Comparison of ENCODE assay signal across 20 cellular contexts in genomic region chr13:86986448-86986847, GRCh38.
DNase-seq lines count a peak whose midpoint lies in the region; TF ChIP-seq lines count a peak whose summit lies in the region.
"Had no signal": no experiment of that assay in that cellular context is flagged by ENCODE, and none has a peak within 500 bp of the region (broad histone marks: within the 10 kb centered on the region; RNA-seq: fewer than 3 reads in every experiment).

No MANE protein-coding gene starts in this region.

- no peaks in the 10 kb centered on the region for H3K36me3 ChIP-seq in GM23248 (ENCODE audit: low read depth)
- H3K36me3 ChIP-seq in neuron (ENCODE audit: insufficient read depth, low read length) = no peaks in the 10 kb centered on the region
- H3K36me3 ChIP-seq: ascending aorta, colonic mucosa, sigmoid colon, suprapubic skin had no signal

- no peak overlapping the region for H3K9ac ChIP-seq in GM23248

- no peak overlapping the region for H3K4me3 ChIP-seq in GM23248
- no peak overlapping the region for H3K4me3 ChIP-seq in choroid plexus epithelial cell (ENCODE audit: low read depth, low read length)
- peak overlapping the region; percentile 0 for H3K4me3 ChIP-seq in neuron (ENCODE audit: low read length)
- H3K4me3 ChIP-seq: ascending aorta, colonic mucosa, sigmoid colon, suprapubic skin had no signal

- H3K9me2 ChIP-seq in GM23248 (ENCODE audit: insufficient read depth) = no peaks in the 10 kb centered on the region; the same call in 1 of the 2 replicates

- no peaks in the 10 kb centered on the region for H3F3A ChIP-seq in GM23248 (ENCODE audit: insufficient read depth)

- H3K27me3 ChIP-seq in GM23248 (replicated peaks; ENCODE audit: insufficient read depth) (no peaks in the 10 kb centered on the region), neuron (ENCODE audit: insufficient read depth, low read length) (no peaks in the 10 kb centered on the region)
- H3K27me3 ChIP-seq: ascending aorta, colonic mucosa, sigmoid colon, suprapubic skin had no signal

- no peak for TF ChIP-seq CTCF in choroid plexus epithelial cell (conservative IDR thresholded peaks at IDR 0.05; ENCODE audit: low read depth, low read length)

- DNase-seq in GM23248 (peak; percentile 0), NCI-H345 (lab: John Stamatoyannopoulos, UW) (peak; percentile 55), choroid plexus epithelial cell (ENCODE audit: low read depth) (peak; percentile 53), RPMI8226 (no peak)
- DNase-seq in T-helper 2 cell treated with Interferon-gamma antibody and Interleukin-4, amounts not matched to agents 5 μg/mL and 100 μg/mL, for 36 hours (ENCODE audit: low spot score) = no peak
- DNase-seq in activated T-helper 2 cell treated with anti-CD3 and anti-CD28 coated beads, Interferon-gamma antibody, Interleukin-2, Interleukin-4, amounts not matched to agents 10 μg/mL and 5 μg/mL and 100 μg/mL, durations not matched to agents 14 hours and 24 hours and 36 hours (ENCODE audit: low spot score) = no peak
- DNase-seq in stimulated activated CD8-positive, alpha-beta memory T cell treated with anti-CD3 and anti-CD28 coated beads, Interleukin-4, amount 100 ng/mL, for 48 hours = no peak
- DNase-seq: activated CD4-positive, CD25-positive, alpha-beta regulatory T cell; activated effector memory CD4-positive, alpha-beta T cell treated with anti-CD3 and anti-CD28 coated beads, Interleukin-2, amount 50 U/mL, for 16 hours; colonic mucosa; GF-D8; H7; NCI-H2107; nephron progenitor cell; sigmoid colon; stimulated activated CD4-positive, alpha-beta T cell treated with anti-CD3 and anti-CD28 coated beads, Interleukin-4, amount 100 ng/mL, for 24 hours; T-helper 17 cell had no signal

- intact Hi-C loops in activated T-helper 2 cell treated with anti-CD3 and anti-CD28 coated beads, Interferon-gamma antibody, Interleukin-2, Interleukin-4, amounts not matched to agents 10 μg/mL and 5 μg/mL and 100 μg/mL, durations not matched to agents 14 hours and 24 hours and 36 hours (cut with micrococcal nuclease) = no loop called here

- no peak overlapping the region for H3K27ac ChIP-seq in GM23248
- H3K27ac ChIP-seq: ascending aorta, colonic mucosa, sigmoid colon, suprapubic skin had no signal

- H2AFZ ChIP-seq in GM23248 = peak overlapping the region; percentile 62
- H2AFZ ChIP-seq in neuron (ENCODE audit: low read depth, low read length) = peak overlapping the region; percentile 7

- no peaks in the 10 kb centered on the region for H3K36me3 Mint-ChIP-seq in T-helper 2 cell treated with Interferon-gamma antibody and Interleukin-4, amounts not matched to agents 5 μg/mL and 100 μg/mL, for 36 hours (ENCODE audit: low read depth)
- no peaks in the 10 kb centered on the region for H3K36me3 Mint-ChIP-seq in activated T-helper 2 cell treated with anti-CD3 and anti-CD28 coated beads, Interferon-gamma antibody, Interleukin-2, Interleukin-4, amounts not matched to agents 10 μg/mL and 5 μg/mL and 100 μg/mL, durations not matched to agents 14 hours and 24 hours and 36 hours (ENCODE audit: low read depth)

- H3K4me1 Mint-ChIP-seq in T-helper 2 cell treated with Interferon-gamma antibody and Interleukin-4, amounts not matched to agents 5 μg/mL and 100 μg/mL, for 36 hours (ENCODE audit: low read depth) = no peaks in the 10 kb centered on the region
- H3K4me1 Mint-ChIP-seq in activated T-helper 2 cell treated with anti-CD3 and anti-CD28 coated beads, Interferon-gamma antibody, Interleukin-2, Interleukin-4, amounts not matched to agents 10 μg/mL and 5 μg/mL and 100 μg/mL, durations not matched to agents 14 hours and 24 hours and 36 hours (ENCODE audit: low read depth) = no peaks in the 10 kb centered on the region
- H3K4me1 Mint-ChIP-seq: T-helper 17 cell had no signal

- H4K20me1 ChIP-seq in GM23248 (ENCODE audit: insufficient read depth) = no peaks in the 10 kb centered on the region

- no peaks in the 10 kb centered on the region for H3K79me2 ChIP-seq in GM23248 (ENCODE audit: insufficient read depth)

- H3K9me3 ChIP-seq in GM23248 (ENCODE audit: low read depth) (no peaks in the 10 kb centered on the region), neuron (ENCODE audit: low read length) (no peaks in the 10 kb centered on the region)
- H3K9me3 ChIP-seq: ascending aorta, colonic mucosa, sigmoid colon, suprapubic skin had no signal

- in situ Hi-C loops in GM23248 (cut with MboI) = no loop called here

- no peaks in the 10 kb centered on the region for H3K27me3 Mint-ChIP-seq in T-helper 2 cell treated with Interferon-gamma antibody and Interleukin-4, amounts not matched to agents 5 μg/mL and 100 μg/mL, for 36 hours (ENCODE audit: low read depth)
- H3K27me3 Mint-ChIP-seq in activated T-helper 2 cell treated with anti-CD3 and anti-CD28 coated beads, Interferon-gamma antibody, Interleukin-2, Interleukin-4, amounts not matched to agents 10 μg/mL and 5 μg/mL and 100 μg/mL, durations not matched to agents 14 hours and 24 hours and 36 hours (ENCODE audit: low read depth) = no peaks in the 10 kb centered on the region
- H3K27me3 Mint-ChIP-seq: T-helper 17 cell had no signal

- H3K4me1 ChIP-seq in GM23248 (ENCODE audit: insufficient read depth) (no peaks in the 10 kb centered on the region), neuron (ENCODE audit: insufficient read depth, low read length) (peaks cover 4% of the 10 kb centered on the region)
- H3K4me1 ChIP-seq: ascending aorta, colonic mucosa, sigmoid colon, suprapubic skin had no signal

- no peaks in the 10 kb centered on the region for H3K9me3 Mint-ChIP-seq in T-helper 2 cell treated with Interferon-gamma antibody and Interleukin-4, amounts not matched to agents 5 μg/mL and 100 μg/mL, for 36 hours
- H3K9me3 Mint-ChIP-seq in activated T-helper 2 cell treated with anti-CD3 and anti-CD28 coated beads, Interferon-gamma antibody, Interleukin-2, Interleukin-4, amounts not matched to agents 10 μg/mL and 5 μg/mL and 100 μg/mL, durations not matched to agents 14 hours and 24 hours and 36 hours = peaks cover 5% of the 10 kb centered on the region
- H3K9me3 Mint-ChIP-seq: nephron progenitor cell had no signal

- 19 to 23% methylated on average over 4 of the region's 4 CpGs for WGBS in GM23248 (ENCODE audit: low coverage in 1 of 2, low lambda C conversion rate in 2 of 2, missing lambda C conversion rate in 2 of 2), 2 experiments

- H3K27ac Mint-ChIP-seq in T-helper 2 cell treated with Interferon-gamma antibody and Interleukin-4, amounts not matched to agents 5 μg/mL and 100 μg/mL, for 36 hours = no peak overlapping the region
- no peak overlapping the region for H3K27ac Mint-ChIP-seq in activated T-helper 2 cell treated with anti-CD3 and anti-CD28 coated beads, Interferon-gamma antibody, Interleukin-2, Interleukin-4, amounts not matched to agents 10 μg/mL and 5 μg/mL and 100 μg/mL, durations not matched to agents 14 hours and 24 hours and 36 hours
- H3K27ac Mint-ChIP-seq: nephron progenitor cell, T-helper 17 cell had no signal

- no peak overlapping the region for H3K4me3 Mint-ChIP-seq in T-helper 2 cell treated with Interferon-gamma antibody and Interleukin-4, amounts not matched to agents 5 μg/mL and 100 μg/mL, for 36 hours
- no peak overlapping the region for H3K4me3 Mint-ChIP-seq in activated T-helper 2 cell treated with anti-CD3 and anti-CD28 coated beads, Interferon-gamma antibody, Interleukin-2, Interleukin-4, amounts not matched to agents 10 μg/mL and 5 μg/mL and 100 μg/mL, durations not matched to agents 14 hours and 24 hours and 36 hours (ENCODE audit: low read depth)
- H3K4me3 Mint-ChIP-seq: nephron progenitor cell, T-helper 17 cell had no signal

- H3K4me2 ChIP-seq in GM23248 (ENCODE audit: unreplicated experiment) = no peak overlapping the region

Comparison
In these comparisons a context has a peak if more than half of its experiments do, and no peak if none do; other contexts are left out.
1. DNase-seq: peak in GM23248 (single experiment), NCI-H345 (single experiment) and choroid plexus epithelial cell (single experiment); none in RPMI8226 (single experiment), T-helper 2 cell treated with Interferon-gamma antibody and Interleukin-4, amounts not matched to agents 5 μg/mL and 100 μg/mL, for 36 hours (single experiment), activated T-helper 2 cell treated with anti-CD3 and anti-CD28 coated beads, Interferon-gamma antibody, Interleukin-2, Interleukin-4, amounts not matched to agents 10 μg/mL and 5 μg/mL and 100 μg/mL, durations not matched to agents 14 hours and 24 hours and 36 hours (single experiment) and stimulated activated CD8-positive, alpha-beta memory T cell treated with anti-CD3 and anti-CD28 coated beads, Interleukin-4, amount 100 ng/mL, for 48 hours (single experiment).